Comparison of ENCODE assay signal across 30 cellular contexts in genomic region chr12:104249017-104249416, GRCh38.
"Had no signal": no experiment of that assay in that cellular context is flagged by ENCODE, and none has a peak within 500 bp of the region (broad histone marks: within the 10 kb centered on the region; RNA-seq: fewer than 3 reads in every experiment).

No MANE protein-coding gene starts in this region.

- H3K27me3 Mint-ChIP-seq: stimulated activated naive CD8-positive, alpha-beta T cell treated with anti-CD3 and anti-CD28 coated beads, Interleukin-15, amount 100 ng/mL, for 72 hours had no signal

- H3K9me3 ChIP-seq: gastroesophageal sphincter, heart left ventricle, left lung, right lobe of liver, suprapubic skin, transverse colon, vagina had no signal

- H3K36me3 ChIP-seq: gastroesophageal sphincter, heart left ventricle, left lung, neural progenitor cell, right lobe of liver, suprapubic skin, transverse colon, vagina had no signal

- H3K27ac Mint-ChIP-seq: endodermal cell; naive thymus-derived CD4-positive, alpha-beta T cell; nephron; neural progenitor cell; progenitor cell of endocrine pancreas; stimulated activated naive CD8-positive, alpha-beta T cell treated with anti-CD3 and anti-CD28 coated beads, Interleukin-15, amount 100 ng/mL, for 72 hours had no signal

- FAIRE-seq: islet of Langerhans, small intestine had no signal

- H3K4me3 ChIP-seq: gastroesophageal sphincter, heart left ventricle, left lung, neural progenitor cell, right lobe of liver, suprapubic skin, transverse colon, vagina had no signal

- H3K4me1 Mint-ChIP-seq: naive thymus-derived CD4-positive, alpha-beta T cell; nephron; stimulated activated naive CD8-positive, alpha-beta T cell treated with anti-CD3 and anti-CD28 coated beads, Interleukin-15, amount 100 ng/mL, for 72 hours had no signal

- H3K4me1 ChIP-seq: gastroesophageal sphincter, neural progenitor cell, parathyroid adenoma, right lobe of liver, suprapubic skin, transverse colon, vagina had no signal

- H3K27me3 ChIP-seq: foreskin keratinocyte, gastroesophageal sphincter, heart left ventricle, left lung, neural progenitor cell, right lobe of liver, suprapubic skin, transverse colon, vagina had no signal

- H3K36me3 Mint-ChIP-seq: naive thymus-derived CD4-positive, alpha-beta T cell; neural progenitor cell had no signal

- H3K4me3 Mint-ChIP-seq: endodermal cell; naive thymus-derived CD4-positive, alpha-beta T cell; nephron; neural progenitor cell; stimulated activated naive CD8-positive, alpha-beta T cell treated with anti-CD3 and anti-CD28 coated beads, Interleukin-15, amount 100 ng/mL, for 72 hours had no signal

- ATAC-seq: esophagus mucosa; foreskin keratinocyte; gastroesophageal sphincter; heart left ventricle; left cardiac atrium; left lung; naive thymus-derived CD4-positive, alpha-beta T cell; right lobe of liver; stimulated activated naive CD8-positive, alpha-beta T cell treated with anti-CD3 and anti-CD28 coated beads, Interleukin-15, amount 100 ng/mL, for 72 hours had no signal

- DNase-seq: cortex of kidney; effector CD8-positive, alpha-beta T cell; foreskin keratinocyte; heart left ventricle; hippocampal formation; left cardiac atrium; left lung; mesenchymal stem cell; midbrain; naive thymus-derived CD4-positive, alpha-beta T cell; right lobe of liver; small intestine; stimulated activated CD4-positive, alpha-beta T cell treated with anti-CD3 and anti-CD28 coated beads, Interleukin-12 subunit alpha, Interleukin-12 subunit beta, amount 100 ng/mL, for 4 hours; stimulated activated CD4-positive, alpha-beta T cell treated with anti-CD3 and anti-CD28 coated beads, Interleukin-1b, Interleukin-23, amount 100 ng/mL, for 48 hours; stimulated activated CD4-positive, alpha-beta T cell treated with anti-CD3 and anti-CD28 coated beads, Interleukin-4, amount 100 ng/mL, for 1 hour; stimulated activated CD8-positive, alpha-beta memory T cell treated with anti-CD3 and anti-CD28 coated beads, Interleukin-4, amount 100 ng/mL, for 48 hours; stimulated activated naive CD4-positive, alpha-beta T cell; stimulated activated naive CD8-positive, alpha-beta T cell treated with anti-CD3 and anti-CD28 coated beads, Interleukin-15, amount 100 ng/mL, for 72 hours; transverse colon had no signal

- H3K27ac ChIP-seq: epithelial cell of prostate, foreskin keratinocyte, gastroesophageal sphincter, heart left ventricle, left lung, neural progenitor cell, parathyroid adenoma, right lobe of liver, suprapubic skin, transverse colon, vagina had no signal
